Comparison of ENCODE assay signal across 13 cellular contexts in genomic region chrX:18676470-18676869, GRCh38. TPM values are rescaled to one million over a fixed set of nuclear protein-coding genes. Genes with fewer than 3 reads are reported as not detected.
A peak's percentile ranks its signal among the peaks of the same experiment; 100 is the strongest.
DNase-seq lines count a peak whose midpoint lies in the region; ATAC-seq and TF ChIP-seq lines count a peak whose summit lies in the region.
"Had no signal": no experiment of that assay in that cellular context is flagged by ENCODE, and none has a peak within 500 bp of the region (broad histone marks: within the 10 kb centered on the region; RNA-seq: fewer than 3 reads in every experiment).

No MANE protein-coding gene starts in this region.

- H3K36me3 Mint-ChIP-seq in chondrocyte (ENCODE audit: low read depth), result no peaks in the 10 kb centered on the region
- H3K36me3 Mint-ChIP-seq in nephron (ENCODE audit: low read depth), result no peaks in the 10 kb centered on the region

- H3K9me3 Mint-ChIP-seq in chondrocyte (ENCODE audit: low read depth), result peaks cover 15% of the 10 kb centered on the region
- peaks cover 18% of the 10 kb centered on the region for H3K9me3 Mint-ChIP-seq in nephron

- H3K4me1 Mint-ChIP-seq in chondrocyte (ENCODE audit: low read depth) (peaks cover 2% of the 10 kb centered on the region), nephron (no peaks in the 10 kb centered on the region)

- H3K27ac Mint-ChIP-seq in chondrocyte (ENCODE audit: unreplicated experiment) (no peak overlapping the region), nephron (peak overlapping the region in 1 of 3 experiments; percentile 64)

- H3K4me3 Mint-ChIP-seq in chondrocyte (ENCODE audit: unreplicated experiment), result no peak overlapping the region
- peak overlapping the region; percentile 78 to 81 (median 80) for H3K4me3 Mint-ChIP-seq in nephron

- DNase-seq in DMS53 treated with DMSO at 0.1 percent for 48 hours (lab: John Stamatoyannopoulos, UW; ENCODE audit: unreplicated experiment) (peak; percentile 67), NCI-H510A (lab: John Stamatoyannopoulos, UW) (peak; percentile 12), chondrocyte (ENCODE audit: low spot score) (no peak), NCI-H187 (lab: John Stamatoyannopoulos, UW) (no peak), mucosa of gallbladder (ENCODE audit: low spot score) (no peak), midbrain (lab: John Stamatoyannopoulos, UW) (no peak)
- DNase-seq: activated CD4-positive, alpha-beta T cell treated with anti-CD3 and anti-CD28 coated beads, Interleukin-2, amount 50 U/mL, for 1 hour; aorta; GF-D8 had no signal

- ATAC-seq in GM21390 (IDR thresholded peaks at IDR 0.05; ENCODE audit: unreplicated experiment), result no peak

- TF ChIP-seq CTCF in chondrocyte (IDR thresholded peaks at IDR 0.05) (peak; percentile 63), nephron (IDR thresholded peaks at IDR 0.05; ENCODE audit: unreplicated experiment in 3 of 3) (peak; percentile 14 to 27 (median 23))

- H3K27me3 Mint-ChIP-seq in chondrocyte (ENCODE audit: low read depth) (no peaks in the 10 kb centered on the region), nephron (ENCODE audit: low read depth) (no peaks in the 10 kb centered on the region)

RNA-seq across cellular contexts. Expression of gene RS1, which starts 4.6 kb away (rescaled TPM):
- total RNA-seq in chondrocyte (not detected in 3 replicates), mucosa of gallbladder (not detected)
- total RNA-seq: aorta, M059J, osteoblast had no signal

RNA-seq across cellular contexts. Expression of gene PPEF1, which starts 31.0 kb away (rescaled TPM):
- 0.33 to 2.2 TPM (median 0.57 TPM) in 3 replicates for total RNA-seq in chondrocyte
- total RNA-seq in mucosa of gallbladder, result not detected
- total RNA-seq: M059J had no signal

Comparison
In these comparisons a context has a peak if more than half of its experiments do, and no peak if none do; other contexts are left out.
1. DNase-seq: peak in DMS53 treated with DMSO at 0.1 percent for 48 hours (single experiment) and NCI-H510A (single experiment); none in chondrocyte (single experiment), NCI-H187 (0 of 2), mucosa of gallbladder (single experiment) and midbrain (single experiment).